18 cellular contexts compared by ENCODE assay signal in the genomic region with DNA sequence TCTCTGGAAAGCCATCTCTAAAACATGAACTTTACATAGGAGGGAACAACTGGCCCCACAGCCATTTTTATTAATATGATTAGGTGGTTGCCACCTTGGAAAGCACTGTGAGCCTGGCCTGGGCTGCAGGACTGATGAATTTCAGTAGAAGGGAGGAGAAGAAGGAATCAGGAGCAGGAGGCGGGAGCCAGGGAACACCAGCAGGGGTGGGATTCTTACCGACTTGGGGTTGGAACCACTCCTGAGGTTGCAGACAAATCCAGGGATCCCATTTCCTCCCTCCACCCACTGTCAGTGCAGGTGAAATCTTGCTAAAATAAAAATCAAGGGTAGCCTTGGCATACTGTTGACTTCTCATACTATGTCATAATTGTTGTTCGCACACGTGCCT. TPM values are rescaled to one million over a fixed set of nuclear protein-coding genes. Genes with fewer than 3 reads are reported as not detected.
DNase-seq lines count a peak whose midpoint lies in the region; ATAC-seq and TF ChIP-seq lines count a peak whose summit lies in the region.
"Had no signal": no experiment of that assay in that cellular context is flagged by ENCODE, and none has a peak within 500 bp of the region (broad histone marks: within the 10 kb centered on the region; RNA-seq: fewer than 3 reads in every experiment).

No MANE protein-coding gene starts in this region.

- H3K9ac ChIP-seq in BLaER1 treated with 17β-estradiol and CSF1 and Interleukin-3, amounts not matched to agents 10 nM and 100 nM = peak overlapping the region in 3 of 11 experiments; percentile 26 to 32 (median 28); a peak in 3 of 22 replicates

- H3K9me3 ChIP-seq in BLaER1 treated with 17β-estradiol and CSF1 and Interleukin-3, amounts not matched to agents 10 nM and 100 nM (replicated peaks in 1 of 11) = no peaks in the 10 kb centered on the region
- no peaks in the 10 kb centered on the region for H3K9me3 ChIP-seq in ovary
- H3K9me3 ChIP-seq: pancreas, thoracic aorta had no signal

- no peak overlapping the region for H3K4me3 ChIP-seq in BLaER1 treated with 17β-estradiol and CSF1 and Interleukin-3, amounts not matched to agents 10 nM and 100 nM
- H3K4me3 ChIP-seq in GM06990 (replicated peaks; ENCODE audit: low read depth, low read length) = peak overlapping the region; percentile 3; the same call in 1 of the 2 replicates
- no peak overlapping the region for H3K4me3 ChIP-seq in ovary
- H3K4me3 ChIP-seq: pancreas, thoracic aorta had no signal

- H3K27me3 ChIP-seq in BLaER1 treated with 17β-estradiol and CSF1 and Interleukin-3, amounts not matched to agents 10 nM and 100 nM = no peaks in the 10 kb centered on the region
- H3K27me3 ChIP-seq in GM06990 (replicated peaks; ENCODE audit: control insufficient read depth, insufficient read depth, low read length) = no peaks in the 10 kb centered on the region
- no peaks in the 10 kb centered on the region for H3K27me3 ChIP-seq in ovary
- H3K27me3 ChIP-seq: brain microvascular endothelial cell, pancreas had no signal

- peak overlapping the region in 7 of 11 experiments; percentile 11 to 56 (median 39); a peak in 9 of 22 replicates for H3K27ac ChIP-seq in BLaER1 treated with 17β-estradiol and CSF1 and Interleukin-3, amounts not matched to agents 10 nM and 100 nM
- no peak overlapping the region for H3K27ac ChIP-seq in ovary
- H3K27ac ChIP-seq: brain microvascular endothelial cell, epithelial cell of prostate, pancreas, thoracic aorta had no signal

- TF ChIP-seq POLR2A in ovary (IDR thresholded peaks at IDR 0.05) = no peak

- H3K9me3 Mint-ChIP-seq in T-helper 2 cell treated with Interferon-gamma antibody and Interleukin-4, amounts not matched to agents 5 μg/mL and 100 μg/mL, for 36 hours = no peaks in the 10 kb centered on the region
- H3K9me3 Mint-ChIP-seq: HFFc6 had no signal

- H3K4me1 ChIP-seq in BLaER1 treated with 17β-estradiol and CSF1 and Interleukin-3, amounts not matched to agents 10 nM and 100 nM = peaks cover 27 to 59% (median 39%) of the 10 kb centered on the region in 10 experiments
- H3K4me1 ChIP-seq in ovary (ENCODE audit: insufficient read depth) = peaks cover 7% of the 10 kb centered on the region
- H3K4me1 ChIP-seq: pancreas had no signal

- DNase-seq in GM06990 (ENCODE audit: extremely low read depth, insufficient read length) = no peak
- DNase-seq in ecto neural progenitor cell (ENCODE audit: low spot score) = peak; percentile 34
- peak in 3 of 5 donors; percentile 2 to 15 (median 11) for DNase-seq in ovary
- no peak for DNase-seq in middle frontal gyrus (ENCODE audit: extremely low spot score, low spot score)
- no peak for DNase-seq in stimulated activated CD8-positive, alpha-beta memory T cell treated with anti-CD3 and anti-CD28 coated beads, Interleukin-4, amount 100 ng/mL, for 48 hours
- no peak for DNase-seq in T-helper 2 cell treated with Interferon-gamma antibody and Interleukin-4, amounts not matched to agents 5 μg/mL and 100 μg/mL, for 36 hours (ENCODE audit: low spot score)
- DNase-seq: activated CD4-positive, alpha-beta T cell treated with anti-CD3 and anti-CD28 coated beads, Interleukin-2, amount 50 U/mL, for 1 hour; activated T-cell treated with anti-CD3 and anti-CD28 coated beads, Interleukin-2, amount 50 U/mL, for 1 hour; brain microvascular endothelial cell; cortex of kidney; HFFc6; stimulated activated CD4-positive, alpha-beta T cell treated with anti-CD3 and anti-CD28 coated beads, Interleukin-4, amount 100 ng/mL, for 4 hours had no signal

- no peaks in the 10 kb centered on the region for H3K36me3 ChIP-seq in BLaER1 treated with 17β-estradiol and CSF1 and Interleukin-3, amounts not matched to agents 10 nM and 100 nM
- no peaks in the 10 kb centered on the region for H3K36me3 ChIP-seq in GM06990 (ENCODE audit: control insufficient read depth, insufficient read depth, low read length)
- H3K36me3 ChIP-seq in ovary = no peaks in the 10 kb centered on the region
- H3K36me3 ChIP-seq: brain microvascular endothelial cell, pancreas, thoracic aorta had no signal

- no peaks in the 10 kb centered on the region for H3K36me3 Mint-ChIP-seq in T-helper 2 cell treated with Interferon-gamma antibody and Interleukin-4, amounts not matched to agents 5 μg/mL and 100 μg/mL, for 36 hours (ENCODE audit: low read depth)
- H3K36me3 Mint-ChIP-seq: activated naive CD8-positive, alpha-beta T cell had no signal

- TF ChIP-seq EP300 in ovary (IDR thresholded peaks at IDR 0.05) = no peak

- no peak overlapping the region for H3K27ac Mint-ChIP-seq in T-helper 2 cell treated with Interferon-gamma antibody and Interleukin-4, amounts not matched to agents 5 μg/mL and 100 μg/mL, for 36 hours
- H3K27ac Mint-ChIP-seq: activated naive CD8-positive, alpha-beta T cell; HFFc6 had no signal

- H4K20me1 ChIP-seq in BLaER1 treated with 17β-estradiol and CSF1 and Interleukin-3, amounts not matched to agents 10 nM and 100 nM = peaks cover 0 to 9% (median 0%) of the 10 kb centered on the region in 11 experiments; a peak in 1 of 22 replicates

- no peak overlapping the region for H3K4me3 Mint-ChIP-seq in T-helper 2 cell treated with Interferon-gamma antibody and Interleukin-4, amounts not matched to agents 5 μg/mL and 100 μg/mL, for 36 hours
- H3K4me3 Mint-ChIP-seq: activated naive CD8-positive, alpha-beta T cell; HFFc6 had no signal

- TF ChIP-seq CTCF in GM06990 (IDR thresholded peaks at IDR 0.05; ENCODE audit: insufficient read depth, low read length, poor library complexity, severe bottlenecking) (no peak), ovary (IDR thresholded peaks at IDR 0.05) (no peak)

- peak overlapping the region; percentile 38 to 85 (median 77) for H3K4me2 ChIP-seq in BLaER1 treated with 17β-estradiol and CSF1 and Interleukin-3, amounts not matched to agents 10 nM and 100 nM

- 80 to 89% (median 85%) methylated on average over 4 of the region's 4 CpGs for WGBS in ovary, 3 donors

- no peaks in the 10 kb centered on the region for H3K27me3 Mint-ChIP-seq in T-helper 2 cell treated with Interferon-gamma antibody and Interleukin-4, amounts not matched to agents 5 μg/mL and 100 μg/mL, for 36 hours (ENCODE audit: low read depth)
- H3K27me3 Mint-ChIP-seq: activated naive CD8-positive, alpha-beta T cell had no signal

- intact Hi-C loops in ovary (cut with DNase I) = no loop called here

- peaks cover 14% of the 10 kb centered on the region for H3K4me1 Mint-ChIP-seq in T-helper 2 cell treated with Interferon-gamma antibody and Interleukin-4, amounts not matched to agents 5 μg/mL and 100 μg/mL, for 36 hours (ENCODE audit: low read depth)

- no peak for ATAC-seq in GM18502 (IDR thresholded peaks at IDR 0.05; ENCODE audit: poor library complexity, unreplicated experiment)

RNA-seq across cellular contexts. Expression of gene MAP3K14, which starts 16.9 kb away (rescaled TPM):
- total RNA-seq in ovary = 10 to 100 TPM in 6 of 7 donors, 1 to 10 TPM in 1; 4.1 to 19.8 (median 13.0) TPM
- 1 to 10 TPM; 2.4 to 7.0 TPM for polyA plus RNA-seq in ovary

Comparison
In these comparisons a context has a peak if more than half of its experiments do, and no peak if none do; other contexts are left out.
1. H3K27ac ChIP-seq: peak in BLaER1 treated with 17β-estradiol and CSF1 and Interleukin-3, amounts not matched to agents 10 nM and 100 nM (7 of 11); none in ovary (0 of 2).
2. DNase-seq: peak in ecto neural progenitor cell (single experiment) and ovary (3 of 5); none in GM06990 (single experiment), middle frontal gyrus (single experiment), stimulated activated CD8-positive, alpha-beta memory T cell treated with anti-CD3 and anti-CD28 coated beads, Interleukin-4, amount 100 ng/mL, for 48 hours (single experiment) and T-helper 2 cell treated with Interferon-gamma antibody and Interleukin-4, amounts not matched to agents 5 μg/mL and 100 μg/mL, for 36 hours (single experiment).